In genomic region chr20:408843-409696, GRCh38 we compare ENCODE assay signal across 1 cellular context.
A peak's percentile ranks its signal among the peaks of the same experiment; 100 is the strongest.
TF ChIP-seq lines count a peak whose summit lies in the region.

No MANE protein-coding gene starts in this region.

TF ChIP-seq in HepG2, 621 proteins besides CTCF, POLR2A, EP300 and RAD21 (continued from another document and continues in another):
- TF ChIP-seq ZNF580 (CRISPR knock-in tag; IDR thresholded peaks at IDR 0.05; ENCODE audit: borderline replicate concordance, low read depth), result peak; percentile 3; the same call in 1 of the 2 replicates
- TF ChIP-seq ZNF576 (CRISPR knock-in tag; IDR thresholded peaks at IDR 0.05), result no peak
- TF ChIP-seq SMAD3 (CRISPR knock-in tag; IDR thresholded peaks at IDR 0.05), result no peak; the same call in 1 of the 2 replicates
- TF ChIP-seq CENPBD1 (CRISPR knock-in tag; IDR thresholded peaks at IDR 0.05; ENCODE audit: borderline replicate concordance, low read depth), result no peak
- peak; percentile 95; the same call in 1 of the 2 replicates for TF ChIP-seq ARID2 (CRISPR knock-in tag; IDR thresholded peaks at IDR 0.05; ENCODE audit: borderline replicate concordance)
- TF ChIP-seq NR2C2 (CRISPR knock-in tag; IDR thresholded peaks at IDR 0.05; ENCODE audit: borderline replicate concordance), result 0 out of 2 replicates have a peak, but pooled peaks have one; percentile 12
- TF ChIP-seq ZNF577 (CRISPR knock-in tag; IDR thresholded peaks at IDR 0.05; ENCODE audit: borderline replicate concordance, low read depth), result 0 out of 2 replicates have a peak, but pooled peaks have one; percentile 74
- TF ChIP-seq SNAPC4 (CRISPR knock-in tag; IDR thresholded peaks at IDR 0.05), result peak; percentile 83; the same call in 1 of the 2 replicates
- peak; percentile 83 for TF ChIP-seq ZBTB20 (CRISPR knock-in tag; IDR thresholded peaks at IDR 0.05; ENCODE audit: borderline replicate concordance, low read depth)
- no peak for TF ChIP-seq ZMAT3 (CRISPR knock-in tag; conservative IDR thresholded peaks at IDR 0.05)
- no peak for TF ChIP-seq ZNF446 (CRISPR knock-in tag; IDR thresholded peaks at IDR 0.05)
- TF ChIP-seq MTF1 (CRISPR knock-in tag; IDR thresholded peaks at IDR 0.05), result 0 out of 2 replicates have a peak, but pooled peaks have one; percentile 59
- TF ChIP-seq SAFB2 (CRISPR knock-in tag; IDR thresholded peaks at IDR 0.05; ENCODE audit: borderline replicate concordance, low read depth), result 0 out of 2 replicates have a peak, but pooled peaks have one; percentile 15
- TF ChIP-seq ZNF292 (CRISPR knock-in tag; IDR thresholded peaks at IDR 0.05; ENCODE audit: borderline replicate concordance, low read depth), result no peak
- TF ChIP-seq ZNF891 (CRISPR knock-in tag; IDR thresholded peaks at IDR 0.05), result no peak; the same call in 1 of the 2 replicates
- TF ChIP-seq ZNF207 (IDR thresholded peaks at IDR 0.05; ENCODE audit: borderline replicate concordance), result no peak
- TF ChIP-seq ZBTB34 (CRISPR knock-in tag; IDR thresholded peaks at IDR 0.05), result peak; percentile 77
- no peak for TF ChIP-seq RBM39 (IDR thresholded peaks at IDR 0.05; ENCODE audit: low read depth, low read length, poor library complexity, severe bottlenecking)
- TF ChIP-seq STAT6 (CRISPR knock-in tag; IDR thresholded peaks at IDR 0.05; ENCODE audit: borderline replicate concordance), result no peak
- TF ChIP-seq TBX2 (CRISPR knock-in tag; IDR thresholded peaks at IDR 0.05; ENCODE audit: borderline replicate concordance), result no peak
- TF ChIP-seq DMTF1 (CRISPR knock-in tag; IDR thresholded peaks at IDR 0.05), result peak; percentile 9; the same call in 1 of the 2 replicates
- no peak for TF ChIP-seq ZNF362 (CRISPR knock-in tag; IDR thresholded peaks at IDR 0.05; ENCODE audit: borderline replicate concordance)
- TF ChIP-seq GLI4 (CRISPR knock-in tag; IDR thresholded peaks at IDR 0.05; ENCODE audit: borderline replicate concordance), result peak; percentile 73; the same call in 1 of the 2 replicates
- peak; percentile 36 for TF ChIP-seq YY1 (IDR thresholded peaks at IDR 0.05; ENCODE audit: insufficient read depth, insufficient replicate concordance, low read depth, low read length)
- TF ChIP-seq ZNF296 (CRISPR knock-in tag; conservative IDR thresholded peaks at IDR 0.05), result 0 out of 2 replicates have a peak, but pooled peaks have one; percentile 8
- TF ChIP-seq ZNF83 (CRISPR knock-in tag; IDR thresholded peaks at IDR 0.05; ENCODE audit: borderline replicate concordance), result peak; percentile 8; the same call in 1 of the 2 replicates
- no peak for TF ChIP-seq ETV5 (CRISPR knock-in tag; IDR thresholded peaks at IDR 0.05; ENCODE audit: borderline replicate concordance)
- no peak for TF ChIP-seq SSRP1 (CRISPR knock-in tag; IDR thresholded peaks at IDR 0.05)
- no peak for TF ChIP-seq PCBP2 (optimal IDR thresholded peaks at IDR 0.05; ENCODE audit: low read depth, low read length, poor library complexity, severe bottlenecking)
- TF ChIP-seq SIX4 (CRISPR knock-in tag; IDR thresholded peaks at IDR 0.05), result 0 out of 2 replicates have a peak, but pooled peaks have one; percentile 5
- TF ChIP-seq TOPORS (CRISPR knock-in tag; IDR thresholded peaks at IDR 0.05), result peak; percentile 50; the same call in 1 of the 2 replicates
- no peak for TF ChIP-seq AKAP8 (CRISPR knock-in tag; IDR thresholded peaks at IDR 0.05)
- peak; percentile 31; the same call in 1 of the 2 replicates for TF ChIP-seq SP4 (CRISPR knock-in tag; IDR thresholded peaks at IDR 0.05)
- TF ChIP-seq ZFP41 (CRISPR knock-in tag; IDR thresholded peaks at IDR 0.05; ENCODE audit: borderline replicate concordance), result 0 out of 2 replicates have a peak, but pooled peaks have one; percentile 12
- no peak; the same call in 1 of the 2 replicates for TF ChIP-seq HIVEP1 (CRISPR knock-in tag; IDR thresholded peaks at IDR 0.05)
- TF ChIP-seq ZNF703 (CRISPR knock-in tag; IDR thresholded peaks at IDR 0.05; ENCODE audit: borderline replicate concordance), result peak; percentile 13; the same call in 1 of the 2 replicates
- TF ChIP-seq ATAD3A (CRISPR knock-in tag; IDR thresholded peaks at IDR 0.05), result no peak; the same call in 1 of the 2 replicates
- no peak for TF ChIP-seq KLF9 (CRISPR knock-in tag; IDR thresholded peaks at IDR 0.05; ENCODE audit: low read depth)
- no peak for TF ChIP-seq SOX13 (IDR thresholded peaks at IDR 0.05)
- TF ChIP-seq SOX13 (CRISPR knock-in tag; conservative IDR thresholded peaks at IDR 0.05 in 1 of 2, IDR thresholded peaks at IDR 0.05 in 1 of 2), result no peak
- no peak for TF ChIP-seq CREBL2 (CRISPR knock-in tag; IDR thresholded peaks at IDR 0.05; ENCODE audit: borderline replicate concordance)
- TF ChIP-seq REPIN1 (CRISPR knock-in tag; IDR thresholded peaks at IDR 0.05; ENCODE audit: borderline replicate concordance, low read depth), result no peak
- TF ChIP-seq PREB (CRISPR knock-in tag; IDR thresholded peaks at IDR 0.05), result no peak
- TF ChIP-seq ZNF570 (CRISPR knock-in tag; IDR thresholded peaks at IDR 0.05; ENCODE audit: borderline replicate concordance), result no peak
- 0 out of 2 replicates have a peak, but pooled peaks have one; percentile 16 for TF ChIP-seq ZNF549 (CRISPR knock-in tag; IDR thresholded peaks at IDR 0.05)
- TF ChIP-seq TAF1 (CRISPR knock-in tag; IDR thresholded peaks at IDR 0.05), result peak; percentile 7; the same call in 1 of the 2 replicates
- TF ChIP-seq THAP8 (CRISPR knock-in tag; IDR thresholded peaks at IDR 0.05; ENCODE audit: borderline replicate concordance), result peak; percentile 80; the same call in 1 of the 2 replicates
